ENCODE assay signal across 8 cellular contexts in the genomic region with DNA sequence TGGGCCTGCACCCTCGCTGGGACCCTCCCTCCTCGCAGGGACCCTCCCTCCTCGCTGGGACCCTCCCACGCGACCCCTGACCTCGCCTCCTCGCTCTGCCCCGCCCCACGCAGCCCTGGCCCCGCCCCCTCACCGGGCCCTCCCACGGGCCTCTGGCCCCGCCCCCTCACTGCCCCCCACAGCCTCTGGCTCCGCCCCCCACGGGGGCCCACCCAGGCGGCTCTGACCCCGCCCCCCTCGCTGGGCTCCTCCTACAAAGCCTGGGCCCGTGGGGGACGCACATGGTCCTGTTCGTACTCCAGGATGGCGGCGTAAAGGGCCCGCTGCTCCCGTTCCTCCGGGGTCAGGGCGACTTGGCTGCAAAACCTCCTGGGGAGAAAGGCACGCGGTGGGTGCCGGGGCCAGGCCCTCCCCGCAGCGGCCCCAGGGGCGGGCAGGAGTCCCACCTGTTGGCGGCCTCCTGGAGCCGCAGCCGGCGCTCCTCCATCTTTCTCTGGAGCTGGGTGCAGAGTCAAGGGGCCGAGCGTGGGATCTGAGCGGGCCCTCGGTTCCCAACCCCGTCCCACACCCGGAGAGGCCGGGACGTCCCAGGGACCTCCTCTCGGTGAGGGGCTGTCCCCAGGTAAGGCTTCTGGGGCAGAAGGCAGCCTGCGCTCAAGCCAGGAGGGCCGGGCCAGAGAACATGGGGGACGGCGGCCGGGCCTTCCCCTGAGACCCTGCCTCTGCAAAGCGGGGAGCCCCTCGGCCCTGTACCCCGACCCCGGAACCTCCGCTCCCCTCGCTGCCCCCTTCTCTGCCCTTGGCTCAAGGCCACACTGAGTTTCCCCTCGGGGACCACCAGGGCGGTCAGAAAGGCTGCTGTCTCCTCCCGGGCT. TPM values are rescaled to one million over a fixed set of nuclear protein-coding genes. Genes with fewer than 3 reads are reported as not detected.
A peak's percentile ranks its signal among the peaks of the same experiment; 100 is the strongest.
DNase-seq lines count a peak whose midpoint lies in the region; ATAC-seq and TF ChIP-seq lines count a peak whose summit lies in the region.

No MANE protein-coding gene starts in this region.

- peak overlapping the region in 1 of 4 donors; percentile 51 for H3K4me3 ChIP-seq in adrenal gland

- no peaks in the 10 kb centered on the region for H3K27me3 ChIP-seq in adrenal gland

- H3K4me1 ChIP-seq in adrenal gland (replicated peaks in 1 of 2): peaks cover 6 to 11% of the 10 kb centered on the region in 2 donors

- no peaks in the 10 kb centered on the region for H3K36me3 ChIP-seq in adrenal gland (replicated peaks in 1 of 2)

- TF ChIP-seq POLR2A in adrenal gland (IDR thresholded peaks at IDR 0.05): no peak

- WGBS in adrenal gland, 4 donors: 1 to 25% (median 7%) methylated on average over 4 to 60 of the region's 60 CpGs

- DNase-seq in GF-D8 (lab: John Stamatoyannopoulos, UW) (peak; percentile 18), T-helper 1 cell (peak; percentile 41 to 58 (median 55)), adrenal gland (peak in 5 of 7 donors; percentile 31 to 73 (median 68)), iris pigment epithelial cell (ENCODE audit: low read depth) (peak; percentile 58), globus pallidus (ENCODE audit: low spot score) (no peak), NCI-H2029 treated with DMSO at 0.1 percent for 48 hours (lab: John Stamatoyannopoulos, UW) (no peak)
- peak; percentile 45 to 78 (median 72) for DNase-seq in stimulated activated CD4-positive, alpha-beta T cell treated with anti-CD3 and anti-CD28 coated beads, TNF-alpha, amount 100 ng/mL, for 48 hours (ENCODE audit: low read depth in 3 of 3)

- H3K27ac ChIP-seq in adrenal gland: no peak overlapping the region

- peak; percentile 58 for ATAC-seq in HG03460 (IDR thresholded peaks at IDR 0.05; ENCODE audit: unreplicated experiment)

- no peak for TF ChIP-seq CTCF in adrenal gland (IDR thresholded peaks at IDR 0.05)

- intact Hi-C loops in adrenal gland (cut with DNase I): no loop called here

- no peaks in the 10 kb centered on the region for H3K9me3 ChIP-seq in adrenal gland (replicated peaks in 1 of 3)

RNA-seq across cellular contexts. Expression of a gene that starts 8.9 kb away (rescaled TPM):
- 10 to 100 TPM; 13.9 to 39.5 (median 23.2) TPM for total RNA-seq in adrenal gland
- 100 to 1,000 TPM in 1 of 3 donors, 10 to 100 TPM in 1, 1 to 10 TPM in 1; 3.9 to 102 (median 62.3) TPM for polyA plus RNA-seq in adrenal gland

RNA-seq across cellular contexts. Expression of a gene that starts 9.5 kb away (rescaled TPM):
- 10 to 100 TPM; 11.8 to 35.0 (median 22.4) TPM for total RNA-seq in adrenal gland
- polyA plus RNA-seq in adrenal gland: 10 to 100 TPM in 2 of 3 donors, 1 to 10 TPM in 1; 9.3 to 84.5 (median 76.0) TPM

RNA-seq across cellular contexts. Expression of a gene that starts 10.3 kb away (rescaled TPM):
- total RNA-seq in adrenal gland: 10 to 100 TPM in 5 of 8 donors, 1 to 10 TPM in 3; 5.1 to 29.4 (median 11.2) TPM
- 10 to 100 TPM in 2 of 3 donors, under 1 TPM in 1; 0.20 to 17.5 (median 17.4) TPM for polyA plus RNA-seq in adrenal gland

RNA-seq across cellular contexts. Expression of a gene that starts 25.3 kb away (rescaled TPM):
- total RNA-seq in adrenal gland: 100 to 1,000 TPM in 1 of 8 donors, 10 to 100 TPM in 7; 31.5 to 127 (median 58.2) TPM
- 100 to 1,000 TPM in 2 of 3 donors, 10 to 100 TPM in 1; 29.5 to 289 (median 159) TPM for polyA plus RNA-seq in adrenal gland

RNA-seq across cellular contexts. Expression of a gene that starts 54.2 kb away (rescaled TPM):
- 1 to 10 TPM; 1.9 to 7.5 (median 3.7) TPM for total RNA-seq in adrenal gland
- 10 to 100 TPM in 1 of 3 donors, 1 to 10 TPM in 2; 5.1 to 13.5 (median 6.5) TPM for polyA plus RNA-seq in adrenal gland

Comparison
In these comparisons a context has a peak if more than half of its experiments do, and no peak if none do; other contexts are left out.
1. DNase-seq: peak in GF-D8 (single experiment), T-helper 1 cell (5 of 5), adrenal gland (5 of 7), iris pigment epithelial cell (single experiment) and stimulated activated CD4-positive, alpha-beta T cell treated with anti-CD3 and anti-CD28 coated beads, TNF-alpha, amount 100 ng/mL, for 48 hours (3 of 3); none in globus pallidus (single experiment) and NCI-H2029 treated with DMSO at 0.1 percent for 48 hours (single experiment).